ENCODE assay signal across 1 cellular context in the genomic region with DNA sequence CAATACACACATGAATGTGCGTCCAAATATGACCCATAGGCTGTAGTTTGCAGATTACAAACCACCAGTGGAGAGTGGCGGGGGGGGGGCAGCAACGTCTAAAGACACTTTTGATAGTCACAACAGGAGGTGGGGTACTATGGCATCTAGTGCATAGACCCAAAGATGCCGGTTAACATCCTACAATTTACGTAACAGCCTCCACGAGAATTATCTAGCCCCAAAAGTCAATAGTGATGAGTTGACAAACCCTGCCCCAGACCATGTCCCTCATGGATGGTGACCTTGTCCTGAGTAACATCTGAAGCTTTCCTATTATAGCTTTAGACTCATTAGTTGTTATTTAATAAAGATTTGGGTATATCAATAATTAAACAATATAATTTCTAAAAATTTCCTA.
TF ChIP-seq lines count a peak whose summit lies in the region.

No MANE protein-coding gene starts in this region.

TF ChIP-seq in HepG2, 621 proteins besides CTCF, POLR2A, EP300 and RAD21 (continues in another document):
- no peak for TF ChIP-seq SP140L (CRISPR knock-in tag; IDR thresholded peaks at IDR 0.05; ENCODE audit: borderline replicate concordance)
- no peak for TF ChIP-seq ZNF616 (CRISPR knock-in tag; IDR thresholded peaks at IDR 0.05; ENCODE audit: low read depth)
- TF ChIP-seq TIGD3 (CRISPR knock-in tag; IDR thresholded peaks at IDR 0.05; ENCODE audit: borderline replicate concordance), result no peak
- TF ChIP-seq ZNF460 (CRISPR knock-in tag; IDR thresholded peaks at IDR 0.05; ENCODE audit: borderline replicate concordance), result no peak
- TF ChIP-seq KLF11 (CRISPR knock-in tag; IDR thresholded peaks at IDR 0.05), result no peak
- TF ChIP-seq MBNL3 (CRISPR knock-in tag; conservative IDR thresholded peaks at IDR 0.05), result no peak
- TF ChIP-seq KDM6A (CRISPR knock-in tag; IDR thresholded peaks at IDR 0.05; ENCODE audit: low read depth), result no peak
- TF ChIP-seq KLF16 (CRISPR knock-in tag; IDR thresholded peaks at IDR 0.05), result no peak
- TF ChIP-seq KDM3A (CRISPR knock-in tag; IDR thresholded peaks at IDR 0.05; ENCODE audit: low read depth), result no peak
- no peak for TF ChIP-seq POLR2AphosphoS2 (IDR thresholded peaks at IDR 0.05; ENCODE audit: low read depth, low read length)
- TF ChIP-seq JUNB (CRISPR knock-in tag; IDR thresholded peaks at IDR 0.05; ENCODE audit: borderline replicate concordance), result no peak
- no peak for TF ChIP-seq ZNF441 (CRISPR knock-in tag; IDR thresholded peaks at IDR 0.05; ENCODE audit: borderline replicate concordance)
- TF ChIP-seq WIZ (CRISPR knock-in tag; IDR thresholded peaks at IDR 0.05), result no peak
- no peak for TF ChIP-seq IRF9 (CRISPR knock-in tag; IDR thresholded peaks at IDR 0.05; ENCODE audit: borderline replicate concordance)
- TF ChIP-seq MAFF (IDR thresholded peaks at IDR 0.05; ENCODE audit: low read depth, low read length), result peak; percentile 50
- TF ChIP-seq ZNF761 (CRISPR knock-in tag; conservative IDR thresholded peaks at IDR 0.05), result no peak
- no peak for TF ChIP-seq SNAPC5 (CRISPR knock-in tag; IDR thresholded peaks at IDR 0.05; ENCODE audit: borderline replicate concordance)
- no peak for TF ChIP-seq ZNF562 (CRISPR knock-in tag; IDR thresholded peaks at IDR 0.05; ENCODE audit: borderline replicate concordance)
- no peak for TF ChIP-seq SMYD3 (CRISPR knock-in tag; IDR thresholded peaks at IDR 0.05)
- no peak for TF ChIP-seq ARHGAP35 (CRISPR knock-in tag; IDR thresholded peaks at IDR 0.05; ENCODE audit: borderline replicate concordance)
- TF ChIP-seq ZNF549 (CRISPR knock-in tag; IDR thresholded peaks at IDR 0.05), result no peak
- TF ChIP-seq THAP8 (CRISPR knock-in tag; IDR thresholded peaks at IDR 0.05; ENCODE audit: borderline replicate concordance), result no peak
- TF ChIP-seq ZNF124 (CRISPR knock-in tag; IDR thresholded peaks at IDR 0.05), result no peak
- TF ChIP-seq DRAP1 (CRISPR knock-in tag; IDR thresholded peaks at IDR 0.05), result no peak
- no peak for TF ChIP-seq GLMP (CRISPR knock-in tag; IDR thresholded peaks at IDR 0.05; ENCODE audit: borderline replicate concordance)
- TF ChIP-seq, protein P1, sequence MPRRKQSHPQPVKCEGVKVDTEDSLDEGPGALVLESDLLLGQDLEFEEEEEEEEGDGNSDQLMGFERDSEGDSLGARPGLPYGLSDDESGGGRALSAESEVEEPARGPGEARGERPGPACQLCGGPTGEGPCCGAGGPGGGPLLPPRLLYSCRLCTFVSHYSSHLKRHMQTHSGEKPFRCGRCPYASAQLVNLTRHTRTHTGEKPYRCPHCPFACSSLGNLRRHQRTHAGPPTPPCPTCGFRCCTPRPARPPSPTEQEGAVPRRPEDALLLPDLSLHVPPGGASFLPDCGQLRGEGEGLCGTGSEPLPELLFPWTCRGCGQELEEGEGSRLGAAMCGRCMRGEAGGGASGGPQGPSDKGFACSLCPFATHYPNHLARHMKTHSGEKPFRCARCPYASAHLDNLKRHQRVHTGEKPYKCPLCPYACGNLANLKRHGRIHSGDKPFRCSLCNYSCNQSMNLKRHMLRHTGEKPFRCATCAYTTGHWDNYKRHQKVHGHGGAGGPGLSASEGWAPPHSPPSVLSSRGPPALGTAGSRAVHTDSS (CRISPR knock-in tag; conservative IDR thresholded peaks at IDR 0.05), result no peak
- TF ChIP-seq TBP (CRISPR knock-in tag; IDR thresholded peaks at IDR 0.05), result no peak
- TF ChIP-seq, protein P2, sequence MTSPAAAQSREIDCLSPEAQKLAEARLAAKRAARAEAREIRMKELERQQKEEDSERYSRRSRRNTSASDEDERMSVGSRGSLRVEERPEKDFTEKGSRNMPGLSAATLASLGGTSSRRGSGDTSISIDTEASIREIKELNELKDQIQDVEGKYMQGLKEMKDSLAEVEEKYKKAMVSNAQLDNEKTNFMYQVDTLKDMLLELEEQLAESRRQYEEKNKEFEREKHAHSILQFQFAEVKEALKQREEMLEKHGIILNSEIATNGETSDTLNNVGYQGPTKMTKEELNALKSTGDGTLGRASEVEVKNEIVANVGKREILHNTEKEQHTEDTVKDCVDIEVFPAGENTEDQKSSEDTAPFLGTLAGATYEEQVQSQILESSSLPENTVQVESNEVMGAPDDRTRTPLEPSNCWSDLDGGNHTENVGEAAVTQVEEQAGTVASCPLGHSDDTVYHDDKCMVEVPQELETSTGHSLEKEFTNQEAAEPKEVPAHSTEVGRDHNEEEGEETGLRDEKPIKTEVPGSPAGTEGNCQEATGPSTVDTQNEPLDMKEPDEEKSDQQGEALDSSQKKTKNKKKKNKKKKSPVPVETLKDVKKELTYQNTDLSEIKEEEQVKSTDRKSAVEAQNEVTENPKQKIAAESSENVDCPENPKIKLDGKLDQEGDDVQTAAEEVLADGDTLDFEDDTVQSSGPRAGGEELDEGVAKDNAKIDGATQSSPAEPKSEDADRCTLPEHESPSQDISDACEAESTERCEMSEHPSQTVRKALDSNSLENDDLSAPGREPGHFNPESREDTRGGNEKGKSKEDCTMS (CRISPR knock-in tag; conservative IDR thresholded peaks at IDR 0.05), result no peak
- no peak for TF ChIP-seq ZNF567 (CRISPR knock-in tag; IDR thresholded peaks at IDR 0.05; ENCODE audit: borderline replicate concordance)
- TF ChIP-seq ZNF329 (CRISPR knock-in tag; IDR thresholded peaks at IDR 0.05; ENCODE audit: low read depth), result no peak
- TF ChIP-seq TAF15 (IDR thresholded peaks at IDR 0.05; ENCODE audit: low read depth, low read length, poor library complexity, severe bottlenecking), result no peak
- no peak for TF ChIP-seq NR2F2 (IDR thresholded peaks at IDR 0.05; ENCODE audit: borderline replicate concordance, low read depth)
- no peak for TF ChIP-seq ZNF431 (CRISPR knock-in tag; IDR thresholded peaks at IDR 0.05; ENCODE audit: borderline replicate concordance, low read depth)
- TF ChIP-seq ELF3 (CRISPR knock-in tag; IDR thresholded peaks at IDR 0.05), result no peak
- 0 out of 2 replicates have a peak, but pooled peaks have one; percentile 18 for TF ChIP-seq ZMYM4 (CRISPR knock-in tag; IDR thresholded peaks at IDR 0.05)
- TF ChIP-seq, protein P3, sequence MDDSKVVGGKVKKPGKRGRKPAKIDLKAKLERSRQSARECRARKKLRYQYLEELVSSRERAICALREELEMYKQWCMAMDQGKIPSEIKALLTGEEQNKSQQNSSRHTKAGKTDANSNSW (CRISPR knock-in tag; IDR thresholded peaks at IDR 0.05; ENCODE audit: borderline replicate concordance), result no peak
- TF ChIP-seq ZNF816 (CRISPR knock-in tag; IDR thresholded peaks at IDR 0.05; ENCODE audit: borderline replicate concordance), result no peak
- no peak for TF ChIP-seq ZNF557 (CRISPR knock-in tag; IDR thresholded peaks at IDR 0.05)
- TF ChIP-seq ZNF205 (CRISPR knock-in tag; IDR thresholded peaks at IDR 0.05), result no peak
- TF ChIP-seq SAP130 (CRISPR knock-in tag; IDR thresholded peaks at IDR 0.05; ENCODE audit: low read depth), result 0 out of 2 replicates have a peak, but pooled peaks have one; percentile 41
- no peak for TF ChIP-seq ZNF619 (CRISPR knock-in tag; IDR thresholded peaks at IDR 0.05)
- TF ChIP-seq MBD4 (IDR thresholded peaks at IDR 0.05; ENCODE audit: borderline replicate concordance, low read length), result no peak
- TF ChIP-seq MAF1 (CRISPR knock-in tag; IDR thresholded peaks at IDR 0.05; ENCODE audit: borderline replicate concordance), result no peak
- TF ChIP-seq NCOA2 (CRISPR knock-in tag; IDR thresholded peaks at IDR 0.05), result 0 out of 2 replicates have a peak, but pooled peaks have one; percentile 27
- no peak for TF ChIP-seq ZNF256 (CRISPR knock-in tag; conservative IDR thresholded peaks at IDR 0.05)
- TF ChIP-seq U2AF2 (IDR thresholded peaks at IDR 0.05; ENCODE audit: low read depth, low read length), result no peak
- TF ChIP-seq DPF2 (CRISPR knock-in tag; IDR thresholded peaks at IDR 0.05; ENCODE audit: borderline replicate concordance, low read depth), result no peak
- TF ChIP-seq NFE2L2 (IDR thresholded peaks at IDR 0.05; ENCODE audit: low read length), result no peak
- no peak for TF ChIP-seq ZNF234 (CRISPR knock-in tag; conservative IDR thresholded peaks at IDR 0.05)
- peak; percentile 22; the same call in 1 of the 2 replicates for TF ChIP-seq RARA (CRISPR knock-in tag; IDR thresholded peaks at IDR 0.05)
- TF ChIP-seq, protein P4, sequence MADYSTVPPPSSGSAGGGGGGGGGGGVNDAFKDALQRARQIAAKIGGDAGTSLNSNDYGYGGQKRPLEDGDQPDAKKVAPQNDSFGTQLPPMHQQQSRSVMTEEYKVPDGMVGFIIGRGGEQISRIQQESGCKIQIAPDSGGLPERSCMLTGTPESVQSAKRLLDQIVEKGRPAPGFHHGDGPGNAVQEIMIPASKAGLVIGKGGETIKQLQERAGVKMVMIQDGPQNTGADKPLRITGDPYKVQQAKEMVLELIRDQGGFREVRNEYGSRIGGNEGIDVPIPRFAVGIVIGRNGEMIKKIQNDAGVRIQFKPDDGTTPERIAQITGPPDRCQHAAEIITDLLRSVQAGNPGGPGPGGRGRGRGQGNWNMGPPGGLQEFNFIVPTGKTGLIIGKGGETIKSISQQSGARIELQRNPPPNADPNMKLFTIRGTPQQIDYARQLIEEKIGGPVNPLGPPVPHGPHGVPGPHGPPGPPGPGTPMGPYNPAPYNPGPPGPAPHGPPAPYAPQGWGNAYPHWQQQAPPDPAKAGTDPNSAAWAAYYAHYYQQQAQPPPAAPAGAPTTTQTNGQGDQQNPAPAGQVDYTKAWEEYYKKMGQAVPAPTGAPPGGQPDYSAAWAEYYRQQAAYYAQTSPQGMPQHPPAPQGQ (CRISPR knock-in tag; IDR thresholded peaks at IDR 0.05; ENCODE audit: borderline replicate concordance), result no peak
- no peak for TF ChIP-seq NFAT5 (CRISPR knock-in tag; IDR thresholded peaks at IDR 0.05)
- no peak for TF ChIP-seq CHD4 (IDR thresholded peaks at IDR 0.05; ENCODE audit: borderline replicate concordance, low read length)
- TF ChIP-seq ZNF12 (CRISPR knock-in tag; IDR thresholded peaks at IDR 0.05), result no peak
